6 cellular contexts compared by ENCODE assay signal in genomic region chr1:156194300-156194652, GRCh38. TPM values are rescaled to one million over a fixed set of nuclear protein-coding genes. Genes with fewer than 3 reads are reported as not detected.
DNase-seq lines count a peak whose midpoint lies in the region; ATAC-seq and TF ChIP-seq lines count a peak whose summit lies in the region.

No MANE protein-coding gene starts in this region.

- peaks cover 0 to 7% of the 10 kb centered on the region in 2 donors for H3K36me3 ChIP-seq in adrenal gland (replicated peaks in 1 of 2)
- no peaks in the 10 kb centered on the region for H3K36me3 ChIP-seq in mucosa of stomach (ENCODE audit: control insufficient read depth, insufficient read depth, low read length)

- TF ChIP-seq CTCF in adrenal gland (IDR thresholded peaks at IDR 0.05): no peak

- peaks cover 0 to 17% of the 10 kb centered on the region in 2 donors for H3K4me1 ChIP-seq in adrenal gland (replicated peaks in 1 of 2)
- peaks cover 6% of the 10 kb centered on the region for H3K4me1 ChIP-seq in mucosa of stomach (ENCODE audit: control insufficient read depth, insufficient read depth, low read length)

- TF ChIP-seq POLR2A in adrenal gland (IDR thresholded peaks at IDR 0.05): no peak

- no peaks in the 10 kb centered on the region for H3K27me3 ChIP-seq in adrenal gland
- no peaks in the 10 kb centered on the region for H3K27me3 ChIP-seq in mucosa of stomach (ENCODE audit: control insufficient read depth, insufficient read depth, low read length)

- peak overlapping the region in 3 of 5 donors; percentile 48 to 79 (median 51) for H3K27ac ChIP-seq in adrenal gland

- H3K9me3 ChIP-seq in adrenal gland (replicated peaks in 1 of 3): no peaks in the 10 kb centered on the region
- no peaks in the 10 kb centered on the region for H3K9me3 ChIP-seq in mucosa of stomach (ENCODE audit: control insufficient read depth, low read length)

- peak overlapping the region; percentile 65 for H3K9ac ChIP-seq in mucosa of stomach (ENCODE audit: low read length)

- ATAC-seq in HG03139 (IDR thresholded peaks at IDR 0.05; ENCODE audit: unreplicated experiment) (peak; percentile 2), HG02798 (IDR thresholded peaks at IDR 0.05; ENCODE audit: poor library complexity, unreplicated experiment) (no peak), GM18519 (IDR thresholded peaks at IDR 0.05; ENCODE audit: low FRiP score, unreplicated experiment) (no peak)

- 12 to 16% (median 13%) methylated on average over 14 of the region's 14 CpGs for WGBS in adrenal gland, 4 donors

- DNase-seq in adrenal gland: no peak
- DNase-seq in GM19238 (ENCODE audit: insufficient read length, low spot score): no peak

- intact Hi-C loops in adrenal gland (cut with DNase I): no loop called here

- H3K4me3 ChIP-seq in adrenal gland (peak overlapping the region; percentile 10 to 83 (median 74)), mucosa of stomach (ENCODE audit: low read length) (peak overlapping the region; percentile 95)

RNA-seq across cellular contexts. Expression of gene SLC25A44, which starts 0.4 kb away (rescaled TPM):
- 10 to 100 TPM; 11.4 to 33.7 (median 18.0) TPM for total RNA-seq in adrenal gland
- 10 to 100 TPM in 1 of 3 donors, 1 to 10 TPM in 2; 7.0 to 31.7 (median 8.6) TPM for polyA plus RNA-seq in adrenal gland

RNA-seq across cellular contexts. Expression of gene PMF1, which starts 18.5 kb away (rescaled TPM):
- 10 to 100 TPM; 47.6 to 90.2 (median 60.1) TPM for total RNA-seq in adrenal gland
- 100 to 1,000 TPM in 1 of 3 donors, 10 to 100 TPM in 2; 45.6 to 103 (median 78.2) TPM for polyA plus RNA-seq in adrenal gland

RNA-seq across cellular contexts. Expression of gene SEMA4A, which starts 40.9 kb away (rescaled TPM):
- 1 to 10 TPM in 6 of 8 donors, under 1 TPM in 2; 0.30 to 4.8 (median 1.6) TPM for total RNA-seq in adrenal gland
- polyA plus RNA-seq in adrenal gland: 1 to 10 TPM in 2 of 3 donors, under 1 TPM in 1; 0.93 to 3.1 (median 2.4) TPM

RNA-seq across cellular contexts. Expression of gene BGLAP, which starts 47.7 kb away (rescaled TPM):
- 1 to 10 TPM in 3 of 8 donors, under 1 TPM in 3, not detected in 2; 0.39 to 2.1 (median 0.85) TPM for total RNA-seq in adrenal gland
- 1 to 10 TPM in 2 of 3 donors, not detected in 1; 3.0 to 8.2 TPM for polyA plus RNA-seq in adrenal gland

RNA-seq across cellular contexts. Expression of gene PAQR6, which starts 53.6 kb away (rescaled TPM):
- total RNA-seq in adrenal gland: 1 to 10 TPM in 5 of 8 donors, under 1 TPM in 1, not detected in 2; 0.91 to 3.0 (median 1.3) TPM
- 10 to 100 TPM in 1 of 3 donors, 1 to 10 TPM in 1, under 1 TPM in 1; 0.53 to 13.8 (median 5.4) TPM for polyA plus RNA-seq in adrenal gland
